In genomic region chr6:20417819-20418218, GRCh38 we compare ENCODE assay signal across 14 cellular contexts. TPM values are rescaled to one million over a fixed set of nuclear protein-coding genes. Genes with fewer than 3 reads are reported as not detected.
DNase-seq lines count a peak whose midpoint lies in the region; ATAC-seq, FAIRE-seq and TF ChIP-seq lines count a peak whose summit lies in the region.
"Had no signal": no experiment of that assay in that cellular context is flagged by ENCODE, and none has a peak within 500 bp of the region (broad histone marks: within the 10 kb centered on the region; RNA-seq: fewer than 3 reads in every experiment).

No MANE protein-coding gene starts in this region.

- no peak overlapping the region for H4K5ac ChIP-seq in H9 (ENCODE audit: insufficient read length, low read depth, low read length)

- no peak overlapping the region for H3K23ac ChIP-seq in H9 (ENCODE audit: insufficient read length, low read depth, low read length)

- H3K56ac ChIP-seq in H9 (ENCODE audit: insufficient read length, low read depth, low read length) = no peak overlapping the region

- no peak overlapping the region for H3K4ac ChIP-seq in H9 (ENCODE audit: low read depth, low read length)

- no peak overlapping the region for H2BK12ac ChIP-seq in H9 (ENCODE audit: insufficient read length, low read depth, low read length)

- H3K4me3 ChIP-seq in Loucy (ENCODE audit: low read length, poor library complexity, severe bottlenecking) (peak overlapping the region; percentile 66), PC-3 (ENCODE audit: low read length) (no peak overlapping the region)

- H3K9me3 Mint-ChIP-seq in H9 = no peaks in the 10 kb centered on the region
- peaks cover 0 to 3% (median 0%) of the 10 kb centered on the region in 7 donors for H3K9me3 Mint-ChIP-seq in naive B cell

- no peak overlapping the region for H2AK5ac ChIP-seq in H9 (ENCODE audit: insufficient read length, low read length)

- H3K23me2 ChIP-seq in H9 (ENCODE audit: insufficient read length, low read depth, low read length, poor library complexity, severe bottlenecking) = no peaks in the 10 kb centered on the region

- CTCF ChIA-PET in PC-3 (lab: Charles Lee) = interaction anchor here (0.7 kb wide), 1 partner anchor 308 kb away, joined by 7 read pairs; no protein-coding TSS in a partner anchor

- no peak overlapping the region for H2BK120ac ChIP-seq in H9 (ENCODE audit: low read depth, low read length, poor library complexity, severe bottlenecking)

- H3K4me1 ChIP-seq in H9 (ENCODE audit: insufficient read depth, low read length) (peaks cover 5% of the 10 kb centered on the region), Loucy (ENCODE audit: insufficient read depth, low read length, poor library complexity, severe bottlenecking) (peaks cover 74% of the 10 kb centered on the region), PC-3 (ENCODE audit: insufficient read depth, low read length) (no peaks in the 10 kb centered on the region)

- no peaks in the 10 kb centered on the region for H3K9me3 ChIP-seq in H9 (ENCODE audit: control insufficient read depth, low read depth, low read length)
- H3K9me3 ChIP-seq in Loucy (ENCODE audit: insufficient read depth, low read depth, low read length) = no peaks in the 10 kb centered on the region
- no peaks in the 10 kb centered on the region for H3K9me3 ChIP-seq in PC-3 (ENCODE audit: low read length)

- H3K36me3 ChIP-seq in Loucy (ENCODE audit: insufficient read depth, low read length) (peaks cover 16% of the 10 kb centered on the region; the same call in 1 of the 2 replicates), PC-3 (ENCODE audit: low read depth, low read length) (peaks cover 12% of the 10 kb centered on the region)

- H3K18ac ChIP-seq in H9 (ENCODE audit: insufficient read length, low read depth, low read length) = peak overlapping the region; percentile 7

- no peak overlapping the region for H2BK15ac ChIP-seq in H9 (ENCODE audit: low read depth, low read length)

- H3K4me1 Mint-ChIP-seq in H9 (peaks cover 38 to 46% of the 10 kb centered on the region in 2 experiments), naive B cell (peaks cover 25 to 47% (median 32%) of the 10 kb centered on the region in 3 donors)

- H2BK20ac ChIP-seq in H9 (ENCODE audit: low read depth, low read length, poor library complexity, severe bottlenecking) = no peak overlapping the region

- intact Hi-C loops in PC-3 (cut with micrococcal nuclease) = no loop called here

- H3K79me2 ChIP-seq in H9 (ENCODE audit: insufficient read depth, low read length) (peaks cover 59% of the 10 kb centered on the region), Loucy (ENCODE audit: insufficient read depth, low read length) (peaks cover 94% of the 10 kb centered on the region), PC-3 (ENCODE audit: low read length) (peaks cover 98% of the 10 kb centered on the region)

- no peaks in the 10 kb centered on the region for H3K9me2 ChIP-seq in Loucy (replicated peaks; ENCODE audit: low read depth, low read length)
- no peaks in the 10 kb centered on the region for H3K9me2 ChIP-seq in PC-3 (replicated peaks; ENCODE audit: low read length)

- no peak overlapping the region for H3K27ac ChIP-seq in H9 (ENCODE audit: insufficient read length, low read depth, low read length)
- H3K27ac ChIP-seq in PC-3 (ENCODE audit: low read length) = no peak overlapping the region

- H3K27me3 ChIP-seq in H9 (ENCODE audit: insufficient read depth, low read length) (no peaks in the 10 kb centered on the region), Loucy (ENCODE audit: insufficient read depth, low read length, poor library complexity, severe bottlenecking) (no peaks in the 10 kb centered on the region), PC-3 (ENCODE audit: low read length) (no peaks in the 10 kb centered on the region)

- H3K9ac ChIP-seq in H9 (ENCODE audit: extremely low read depth, insufficient read length, low read length) (no peak overlapping the region), Loucy (ENCODE audit: low read depth, low read length, poor library complexity, severe bottlenecking) (peak overlapping the region; percentile 99), PC-3 (ENCODE audit: low read length) (no peak overlapping the region)

- no peak overlapping the region for H3T11ph ChIP-seq in H9 (ENCODE audit: low read length)

- BruUV-seq in PC-3 (replicated peaks; lab: Mats Ljungman, UMichigan) = no TSS peak

- H4K20me1 ChIP-seq in H9 (ENCODE audit: control insufficient read depth, insufficient read depth, insufficient read length) = no peaks in the 10 kb centered on the region
- peaks cover 30% of the 10 kb centered on the region for H4K20me1 ChIP-seq in Loucy (ENCODE audit: insufficient read depth, low read length, poor library complexity, severe bottlenecking)
- peaks cover 64% of the 10 kb centered on the region for H4K20me1 ChIP-seq in PC-3 (ENCODE audit: low read length)

- H3K4me2 ChIP-seq in H9 (ENCODE audit: insufficient read depth, insufficient read length, low read length) = no peak overlapping the region
- H3K4me2 ChIP-seq in Loucy (ENCODE audit: low read depth, low read length, poor library complexity, severe bottlenecking) = peak overlapping the region; percentile 76
- H3K4me2 ChIP-seq in PC-3 (ENCODE audit: low read length) = no peak overlapping the region

- no peak overlapping the region for H3K14ac ChIP-seq in H9 (ENCODE audit: insufficient read depth, low read length)

- no peak overlapping the region for H4K91ac ChIP-seq in H9 (ENCODE audit: insufficient read length, low read depth, low read length)

- H2BK5ac ChIP-seq in H9 (ENCODE audit: insufficient read length, low read length) = no peak overlapping the region

- no peak overlapping the region for H2AFZ ChIP-seq in H9 (ENCODE audit: low read length)
- no peak overlapping the region for H2AFZ ChIP-seq in Loucy (ENCODE audit: low read length)
- H2AFZ ChIP-seq in PC-3 (ENCODE audit: low read length) = no peak overlapping the region

- H3K27ac Mint-ChIP-seq in H9 = peak overlapping the region in 1 of 3 experiments; percentile 74; a peak in 2 of 7 replicates
- H3K27ac Mint-ChIP-seq in naive B cell = peak overlapping the region in 5 of 6 donors; percentile 18 to 79 (median 62)

- POLR2A ChIA-PET in PC-3 (lab: Charles Lee; ENCODE audit: unreplicated experiment) = no interaction called here

- ATAC-seq in GM18867 (IDR thresholded peaks at IDR 0.05; ENCODE audit: unreplicated experiment) = peak; percentile 50
- ATAC-seq in naive B cell (ENCODE audit: low read depth in 2 of 2) = no peak
- ATAC-seq in PC-3 = no peak
- ATAC-seq: sciatic nerve had no signal

- TF ChIP-seq CTCF in H9 (conservative IDR thresholded peaks at IDR 0.05) = no peak
- TF ChIP-seq CTCF in Loucy (conservative IDR thresholded peaks at IDR 0.05; ENCODE audit: low read length) = no peak
- no peak for TF ChIP-seq CTCF in PC-3 (conservative IDR thresholded peaks at IDR 0.05; ENCODE audit: low read depth, low read length)

- H3K4me3 Mint-ChIP-seq in H9 (no peak overlapping the region; a peak in 1 of 5 replicates), naive B cell (peak overlapping the region in 4 of 8 donors; percentile 14 to 65 (median 56))

- peaks cover 32% of the 10 kb centered on the region for H3F3A ChIP-seq in Loucy (ENCODE audit: low read depth)
- no peaks in the 10 kb centered on the region for H3F3A ChIP-seq in PC-3 (ENCODE audit: low read length, unreplicated experiment)

- WGBS in H9 (ENCODE audit: extremely low coverage, insufficient read length, low lambda C conversion rate) = no CpG with 5 or more reads among the region's 6 CpGs

- H4K8ac ChIP-seq in H9 (replicated peaks; ENCODE audit: insufficient read length, low read depth, low read length) = no peak overlapping the region

- H3K27me3 Mint-ChIP-seq in H9 (ENCODE audit: low read depth) (no peaks in the 10 kb centered on the region), naive B cell (no peaks in the 10 kb centered on the region)

- H3K36me3 Mint-ChIP-seq in H9 (ENCODE audit: insufficient read depth in 1 of 3, low read depth in 3 of 3) (peaks cover 20 to 31% (median 23%) of the 10 kb centered on the region in 3 experiments), naive B cell (peaks cover 12 to 14% of the 10 kb centered on the region in 2 donors)

- no peak for DNase-seq in H9
- DNase-seq in naive B cell = no peak
- no peak for DNase-seq in activated effector memory CD4-positive, alpha-beta T cell treated with Interleukin-2 at 50 U/mL for 16 hours
- DNase-seq in H54 (ENCODE audit: insufficient read length, low spot score) = no peak
- no peak for DNase-seq in PC-3
- DNase-seq in activated CD4-positive, alpha-beta T cell treated with anti-CD3 and anti-CD28 coated beads, Interleukin-2, amount 50 U/mL, for 4 hours = no peak
- DNase-seq: activated T-cell treated with anti-CD3 and anti-CD28 coated beads for 4 hours, cerebellar nuclear complex, EL, mammary epithelial cell, NCI-H226 had no signal

- no peak for TF ChIP-seq POLR2A in H54 (IDR thresholded peaks at IDR 0.05; ENCODE audit: low read depth, low read length)

- FAIRE-seq in H54 (lab: Jason Lieb, UNC) = no peak

- H3K79me1 ChIP-seq in H9 (ENCODE audit: insufficient read depth, low read depth, low read length, poor library complexity, severe bottlenecking) = peaks cover 5% of the 10 kb centered on the region

RNA-seq across cellular contexts. Expression of gene E2F3, which starts 16.1 kb away (rescaled TPM):
- total RNA-seq in H9 (2021) = 34.7 and 35.7 TPM in 2 replicates
- 1 to 10 TPM in 5 of 6 donors, under 1 TPM in 1; 0.94 to 3.4 (median 2.6) TPM for polyA plus RNA-seq in naive B cell (ENCODE audit: low read depth in 6 of 6)
- total RNA-seq in PC-3 (2014; rRNA removed) = 8.8 and 10.8 TPM in 2 replicates
